In the genomic region with DNA sequence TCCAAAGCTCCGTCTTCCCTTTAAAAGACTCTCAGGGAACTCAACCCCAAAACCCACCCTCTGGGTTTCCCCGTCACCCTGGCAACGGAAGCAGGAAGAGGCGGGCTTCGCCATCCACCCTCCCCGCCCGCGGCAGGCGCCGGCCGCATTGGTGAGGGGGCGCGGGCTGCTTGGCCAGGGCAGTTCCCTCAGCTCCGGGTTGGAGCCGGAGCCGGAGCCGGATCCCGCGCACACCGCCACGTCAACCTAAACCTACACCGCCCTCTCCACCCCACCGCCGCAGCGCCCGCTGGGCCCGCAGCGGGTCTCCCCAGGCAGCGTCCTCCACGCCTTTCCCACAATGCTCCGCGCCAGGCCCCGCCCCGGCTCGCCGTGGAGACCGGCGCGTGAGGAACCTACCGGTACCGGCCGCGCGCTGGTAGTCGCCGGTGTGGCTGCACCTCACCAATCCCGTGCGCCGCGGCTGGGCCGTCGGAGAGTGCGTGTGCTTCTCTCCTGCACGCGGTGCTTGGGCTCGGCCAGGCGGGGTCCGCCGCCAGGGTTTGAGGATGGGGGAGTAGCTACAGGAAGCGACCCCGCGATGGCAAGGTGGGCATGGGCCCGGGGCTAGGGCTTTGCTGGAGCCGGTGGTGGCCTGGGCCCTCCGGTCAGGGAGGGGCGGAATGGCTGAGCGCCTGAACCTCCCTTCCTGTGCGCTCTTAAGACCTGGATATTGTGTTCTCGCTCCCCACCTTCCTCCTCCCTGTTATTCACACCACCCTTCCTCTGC, we compare ENCODE assay signal across 8 cellular contexts. TPM values are rescaled to one million over a fixed set of nuclear protein-coding genes. Genes with fewer than 3 reads are reported as not detected.
A peak's percentile ranks its signal among the peaks of the same experiment; 100 is the strongest.
DNase-seq lines count a peak whose midpoint lies in the region; ATAC-seq, FAIRE-seq and TF ChIP-seq lines count a peak whose summit lies in the region.

A gene with protein sequence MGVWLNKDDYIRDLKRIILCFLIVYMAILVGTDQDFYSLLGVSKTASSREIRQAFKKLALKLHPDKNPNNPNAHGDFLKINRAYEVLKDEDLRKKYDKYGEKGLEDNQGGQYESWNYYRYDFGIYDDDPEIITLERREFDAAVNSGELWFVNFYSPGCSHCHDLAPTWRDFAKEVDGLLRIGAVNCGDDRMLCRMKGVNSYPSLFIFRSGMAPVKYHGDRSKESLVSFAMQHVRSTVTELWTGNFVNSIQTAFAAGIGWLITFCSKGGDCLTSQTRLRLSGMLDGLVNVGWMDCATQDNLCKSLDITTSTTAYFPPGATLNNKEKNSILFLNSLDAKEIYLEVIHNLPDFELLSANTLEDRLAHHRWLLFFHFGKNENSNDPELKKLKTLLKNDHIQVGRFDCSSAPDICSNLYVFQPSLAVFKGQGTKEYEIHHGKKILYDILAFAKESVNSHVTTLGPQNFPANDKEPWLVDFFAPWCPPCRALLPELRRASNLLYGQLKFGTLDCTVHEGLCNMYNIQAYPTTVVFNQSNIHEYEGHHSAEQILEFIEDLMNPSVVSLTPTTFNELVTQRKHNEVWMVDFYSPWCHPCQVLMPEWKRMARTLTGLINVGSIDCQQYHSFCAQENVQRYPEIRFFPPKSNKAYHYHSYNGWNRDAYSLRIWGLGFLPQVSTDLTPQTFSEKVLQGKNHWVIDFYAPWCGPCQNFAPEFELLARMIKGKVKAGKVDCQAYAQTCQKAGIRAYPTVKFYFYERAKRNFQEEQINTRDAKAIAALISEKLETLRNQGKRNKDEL (plus strand): TSS at position 362 of the 769 bp plus-strand sequence. CDS start 1,830 bp downstream, outside the sequence.

- H3K4me3 ChIP-seq in keratinocyte (ENCODE audit: control insufficient read depth in 2 of 3, extremely low read depth in 1 of 3, insufficient read depth in 2 of 3, low read depth in 1 of 3, low read length in 3 of 3) = peak within 1 kb of the TSS; percentile 66 to 98 (median 88)

- peaks cover 17% of the 10 kb centered on the region for H3K79me2 ChIP-seq in keratinocyte (ENCODE audit: control insufficient read depth, insufficient read depth, low read length)

- ATAC-seq in GM18873 (IDR thresholded peaks at IDR 0.05; ENCODE audit: low FRiP score, unreplicated experiment) (peak; percentile 83), HG03135 (IDR thresholded peaks at IDR 0.05; ENCODE audit: unreplicated experiment) (peak; percentile 89)

- no peak for TF ChIP-seq CTCF in keratinocyte (optimal IDR thresholded peaks at IDR 0.05 in 1 of 3, IDR thresholded peaks at IDR 0.05 in 1 of 3, conservative IDR thresholded peaks at IDR 0.05 in 1 of 3; ENCODE audit: extremely low read depth in 1 of 3, insufficient read depth in 2 of 3, low read length in 3 of 3)

- dilution Hi-C loops in keratinocyte (cut with MboI; ENCODE audit: extremely low pct_ligation_motif_present, low sequenced_read_pairs) = no loop called here

- peak within 1 kb of the TSS; percentile 84 for H3K27ac ChIP-seq in keratinocyte (ENCODE audit: control insufficient read depth, insufficient read depth, low read length)

- H3K9me1 ChIP-seq in keratinocyte (ENCODE audit: control insufficient read depth, extremely low read depth, insufficient read depth, low read length) = no peaks in the 10 kb centered on the region

- no peaks in the 10 kb centered on the region for H4K20me1 ChIP-seq in keratinocyte (ENCODE audit: control insufficient read depth, extremely low read depth, insufficient read depth, low read length)

- no peak for FAIRE-seq in keratinocyte (lab: Jason Lieb, UNC)

- peak within 1 kb of the TSS; percentile 90 for H3K9ac ChIP-seq in keratinocyte (ENCODE audit: control insufficient read depth, extremely low read depth, insufficient read depth, low read length)

- DNase-seq in AG08396 (ENCODE audit: low spot score) (peak; percentile 94), NCI-H2227 (lab: John Stamatoyannopoulos, UW; ENCODE audit: unreplicated experiment) (peak; percentile 100), cerebellar cortex (ENCODE audit: low spot score) (peak; percentile 84), keratinocyte (ENCODE audit: low read depth, low spot score) (peak; percentile 21)
- DNase-seq in activated CD4-positive, CD25-positive, alpha-beta regulatory T cell treated with anti-CD3 and anti-CD28 coated beads, Interleukin-2, amount 50 U/mL, for 16 hours (ENCODE audit: low read depth, low spot score) = peak; percentile 71
- peak; percentile 69 to 85 for DNase-seq in stimulated activated CD4-positive, alpha-beta T cell treated with anti-CD3 and anti-CD28 coated beads, Interleukin-15, amount 100 ng/mL, for 1 hour (ENCODE audit: low read depth in 1 of 2, low spot score in 1 of 2)

- no peaks in the 10 kb centered on the region for H3K9me3 ChIP-seq in keratinocyte (ENCODE audit: control insufficient read depth, low read depth, low read length)

- peaks cover 7% of the 10 kb centered on the region for H3K4me1 ChIP-seq in keratinocyte (ENCODE audit: control insufficient read depth, extremely low read depth, insufficient read depth, low read length)

- H3K27me3 ChIP-seq in keratinocyte (ENCODE audit: control insufficient read depth, extremely low read depth, insufficient read depth, low read length) = no peaks in the 10 kb centered on the region

- no peaks in the 10 kb centered on the region for H3K36me3 ChIP-seq in keratinocyte (ENCODE audit: control insufficient read depth in 2 of 2, extremely low read depth in 1 of 2, insufficient read depth in 2 of 2, low read length in 2 of 2)

- H3K4me2 ChIP-seq in keratinocyte (ENCODE audit: control insufficient read depth, extremely low read depth, insufficient read depth, low read depth, low read length) = peak within 1 kb of the TSS; percentile 68

- H2AFZ ChIP-seq in keratinocyte (ENCODE audit: control insufficient read depth, low read length) = peak within 1 kb of the TSS; percentile 100

RNA-seq across cellular contexts. Expression of the gene that starts here (rescaled TPM):
- 46.7 to 92.6 TPM (median 56.0 TPM) in 3 replicates for polyA plus RNA-seq in keratinocyte
- polyA plus RNA-seq in keratinocyte (2011; ENCODE audit: low read depth) = 44.4 TPM
- polyA plus RNA-seq in keratinocyte (2011; cell fraction: cytosol; rRNA removed) = 27.6 and 47.6 TPM in 2 replicates
- 73.7 and 97.9 TPM in 2 replicates for polyA plus RNA-seq in keratinocyte (2011; cell fraction: nucleus; rRNA removed)
- polyA plus RNA-seq in keratinocyte (2012; ENCODE audit: low replicate concordance) = 28.0 and 75.8 TPM in 2 replicates
- 14.9 to 64.4 TPM (median 30.3 TPM) in 3 replicates for polyA minus RNA-seq in keratinocyte
- 47.0 TPM for polyA minus RNA-seq in keratinocyte (2011; cell fraction: cytosol; rRNA and poly(A)+ RNA removed)
- polyA minus RNA-seq in keratinocyte (2011; cell fraction: nucleus; rRNA and poly(A)+ RNA removed) = 45.8 and 90.2 TPM in 2 replicates

Comparison
In these comparisons a context has a peak if more than half of its experiments do, and no peak if none do; other contexts are left out.
1. Peak in every context shown above with its lines: DNase-seq, ATAC-seq, H3K4me3 ChIP-seq and H3K27ac ChIP-seq.
2. DNase-seq: peak in every context shown above with its lines; median percentile 100 in NCI-H2227; 94 in AG08396; 84 in cerebellar cortex; 77 in stimulated activated CD4-positive, alpha-beta T cell treated with anti-CD3 and anti-CD28 coated beads, Interleukin-15, amount 100 ng/mL, for 1 hour; 71 in activated CD4-positive, CD25-positive, alpha-beta regulatory T cell treated with anti-CD3 and anti-CD28 coated beads, Interleukin-2, amount 50 U/mL, for 16 hours; 21 in keratinocyte.